Comparison of ENCODE assay signal across 1 cellular context in genomic region chr13:20505405-20506366, GRCh38.
A peak's percentile ranks its signal among the peaks of the same experiment; 100 is the strongest.
TF ChIP-seq lines count a peak whose summit lies in the region.

No MANE protein-coding gene starts in this region.

TF ChIP-seq in HepG2, 621 proteins besides CTCF, POLR2A, EP300 and RAD21 (continued from another document and continues in another):
- TF ChIP-seq POGK (CRISPR knock-in tag; conservative IDR thresholded peaks at IDR 0.05) = no peak
- TF ChIP-seq MED1 (CRISPR knock-in tag; IDR thresholded peaks at IDR 0.05) = peak; percentile 93
- TF ChIP-seq FOXK2 (IDR thresholded peaks at IDR 0.05) = peak; percentile 61; the same call in 1 of the 2 replicates
- TF ChIP-seq, protein P1, sequence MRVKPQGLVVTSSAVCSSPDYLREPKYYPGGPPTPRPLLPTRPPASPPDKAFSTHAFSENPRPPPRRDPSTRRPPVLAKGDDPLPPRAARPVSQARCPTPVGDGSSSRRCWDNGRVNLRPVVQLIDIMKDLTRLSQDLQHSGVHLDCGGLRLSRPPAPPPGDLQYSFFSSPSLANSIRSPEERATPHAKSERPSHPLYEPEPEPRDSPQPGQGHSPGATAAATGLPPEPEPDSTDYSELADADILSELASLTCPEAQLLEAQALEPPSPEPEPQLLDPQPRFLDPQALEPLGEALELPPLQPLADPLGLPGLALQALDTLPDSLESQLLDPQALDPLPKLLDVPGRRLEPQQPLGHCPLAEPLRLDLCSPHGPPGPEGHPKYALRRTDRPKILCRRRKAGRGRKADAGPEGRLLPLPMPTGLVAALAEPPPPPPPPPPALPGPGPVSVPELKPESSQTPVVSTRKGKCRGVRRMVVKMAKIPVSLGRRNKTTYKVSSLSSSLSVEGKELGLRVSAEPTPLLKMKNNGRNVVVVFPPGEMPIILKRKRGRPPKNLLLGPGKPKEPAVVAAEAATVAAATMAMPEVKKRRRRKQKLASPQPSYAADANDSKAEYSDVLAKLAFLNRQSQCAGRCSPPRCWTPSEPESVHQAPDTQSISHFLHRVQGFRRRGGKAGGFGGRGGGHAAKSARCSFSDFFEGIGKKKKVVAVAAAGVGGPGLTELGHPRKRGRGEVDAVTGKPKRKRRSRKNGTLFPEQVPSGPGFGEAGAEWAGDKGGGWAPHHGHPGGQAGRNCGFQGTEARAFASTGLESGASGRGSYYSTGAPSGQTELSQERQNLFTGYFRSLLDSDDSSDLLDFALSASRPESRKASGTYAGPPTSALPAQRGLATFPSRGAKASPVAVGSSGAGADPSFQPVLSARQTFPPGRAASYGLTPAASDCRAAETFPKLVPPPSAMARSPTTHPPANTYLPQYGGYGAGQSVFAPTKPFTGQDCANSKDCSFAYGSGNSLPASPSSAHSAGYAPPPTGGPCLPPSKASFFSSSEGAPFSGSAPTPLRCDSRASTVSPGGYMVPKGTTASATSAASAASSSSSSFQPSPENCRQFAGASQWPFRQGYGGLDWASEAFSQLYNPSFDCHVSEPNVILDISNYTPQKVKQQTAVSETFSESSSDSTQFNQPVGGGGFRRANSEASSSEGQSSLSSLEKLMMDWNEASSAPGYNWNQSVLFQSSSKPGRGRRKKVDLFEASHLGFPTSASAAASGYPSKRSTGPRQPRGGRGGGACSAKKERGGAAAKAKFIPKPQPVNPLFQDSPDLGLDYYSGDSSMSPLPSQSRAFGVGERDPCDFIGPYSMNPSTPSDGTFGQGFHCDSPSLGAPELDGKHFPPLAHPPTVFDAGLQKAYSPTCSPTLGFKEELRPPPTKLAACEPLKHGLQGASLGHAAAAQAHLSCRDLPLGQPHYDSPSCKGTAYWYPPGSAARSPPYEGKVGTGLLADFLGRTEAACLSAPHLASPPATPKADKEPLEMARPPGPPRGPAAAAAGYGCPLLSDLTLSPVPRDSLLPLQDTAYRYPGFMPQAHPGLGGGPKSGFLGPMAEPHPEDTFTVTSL (CRISPR knock-in tag; IDR thresholded peaks at IDR 0.05; ENCODE audit: borderline replicate concordance) = peak; percentile 86; the same call in 1 of the 2 replicates
- peak; percentile 34; the same call in 1 of the 2 replicates for TF ChIP-seq MEIS2 (CRISPR knock-in tag; IDR thresholded peaks at IDR 0.05)
- TF ChIP-seq ZNF350 (CRISPR knock-in tag; IDR thresholded peaks at IDR 0.05; ENCODE audit: borderline replicate concordance, low read depth) = peak; percentile 34; the same call in 1 of the 2 replicates
- TF ChIP-seq KAT7 (CRISPR knock-in tag; IDR thresholded peaks at IDR 0.05; ENCODE audit: borderline replicate concordance) = no peak
- TF ChIP-seq MED8 (CRISPR knock-in tag; IDR thresholded peaks at IDR 0.05; ENCODE audit: insufficient replicate concordance) = peak; percentile 70
- 0 out of 2 replicates have a peak, but pooled peaks have one; percentile 29 for TF ChIP-seq SMAD3 (CRISPR knock-in tag; IDR thresholded peaks at IDR 0.05)
- TF ChIP-seq TGIF2 (CRISPR knock-in tag; IDR thresholded peaks at IDR 0.05) = 0 out of 2 replicates have a peak, but pooled peaks have one; percentile 39
- TF ChIP-seq NFIB (CRISPR knock-in tag; IDR thresholded peaks at IDR 0.05; ENCODE audit: borderline replicate concordance) = no peak
- peak; percentile 84; the same call in 1 of the 2 replicates for TF ChIP-seq ZNF414 (CRISPR knock-in tag; IDR thresholded peaks at IDR 0.05)
- TF ChIP-seq, protein P2, sequence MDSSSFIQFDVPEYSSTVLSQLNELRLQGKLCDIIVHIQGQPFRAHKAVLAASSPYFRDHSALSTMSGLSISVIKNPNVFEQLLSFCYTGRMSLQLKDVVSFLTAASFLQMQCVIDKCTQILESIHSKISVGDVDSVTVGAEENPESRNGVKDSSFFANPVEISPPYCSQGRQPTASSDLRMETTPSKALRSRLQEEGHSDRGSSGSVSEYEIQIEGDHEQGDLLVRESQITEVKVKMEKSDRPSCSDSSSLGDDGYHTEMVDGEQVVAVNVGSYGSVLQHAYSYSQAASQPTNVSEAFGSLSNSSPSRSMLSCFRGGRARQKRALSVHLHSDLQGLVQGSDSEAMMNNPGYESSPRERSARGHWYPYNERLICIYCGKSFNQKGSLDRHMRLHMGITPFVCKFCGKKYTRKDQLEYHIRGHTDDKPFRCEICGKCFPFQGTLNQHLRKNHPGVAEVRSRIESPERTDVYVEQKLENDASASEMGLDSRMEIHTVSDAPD (CRISPR knock-in tag; IDR thresholded peaks at IDR 0.05) = 0 out of 2 replicates have a peak, but pooled peaks have one; percentile 56
- TF ChIP-seq HMGXB4 (CRISPR knock-in tag; IDR thresholded peaks at IDR 0.05; ENCODE audit: borderline replicate concordance in 1 of 2, low read depth in 1 of 2) = peak in 1 of 2 experiments; percentile 30; a peak in 1 of 4 replicates
- TF ChIP-seq, protein P3, sequence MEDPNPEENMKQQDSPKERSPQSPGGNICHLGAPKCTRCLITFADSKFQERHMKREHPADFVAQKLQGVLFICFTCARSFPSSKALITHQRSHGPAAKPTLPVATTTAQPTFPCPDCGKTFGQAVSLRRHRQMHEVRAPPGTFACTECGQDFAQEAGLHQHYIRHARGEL (CRISPR knock-in tag; IDR thresholded peaks at IDR 0.05) = no peak
- 0 out of 2 replicates have a peak, but pooled peaks have one; percentile 33 for TF ChIP-seq KAT8 (CRISPR knock-in tag; IDR thresholded peaks at IDR 0.05)
- TF ChIP-seq ZNF572 (CRISPR knock-in tag; IDR thresholded peaks at IDR 0.05) = no peak
- peak; percentile 75 for TF ChIP-seq IRF2 (CRISPR knock-in tag; IDR thresholded peaks at IDR 0.05)
- peak; percentile 82; the same call in 1 of the 2 replicates for TF ChIP-seq JUN (CRISPR knock-in tag; IDR thresholded peaks at IDR 0.05)
- no peak for TF ChIP-seq E2F2 (CRISPR knock-in tag; IDR thresholded peaks at IDR 0.05; ENCODE audit: borderline replicate concordance)
- TF ChIP-seq ZBTB4 (CRISPR knock-in tag; IDR thresholded peaks at IDR 0.05; ENCODE audit: borderline replicate concordance) = peak; percentile 80; the same call in 1 of the 2 replicates
- TF ChIP-seq, protein P4, sequence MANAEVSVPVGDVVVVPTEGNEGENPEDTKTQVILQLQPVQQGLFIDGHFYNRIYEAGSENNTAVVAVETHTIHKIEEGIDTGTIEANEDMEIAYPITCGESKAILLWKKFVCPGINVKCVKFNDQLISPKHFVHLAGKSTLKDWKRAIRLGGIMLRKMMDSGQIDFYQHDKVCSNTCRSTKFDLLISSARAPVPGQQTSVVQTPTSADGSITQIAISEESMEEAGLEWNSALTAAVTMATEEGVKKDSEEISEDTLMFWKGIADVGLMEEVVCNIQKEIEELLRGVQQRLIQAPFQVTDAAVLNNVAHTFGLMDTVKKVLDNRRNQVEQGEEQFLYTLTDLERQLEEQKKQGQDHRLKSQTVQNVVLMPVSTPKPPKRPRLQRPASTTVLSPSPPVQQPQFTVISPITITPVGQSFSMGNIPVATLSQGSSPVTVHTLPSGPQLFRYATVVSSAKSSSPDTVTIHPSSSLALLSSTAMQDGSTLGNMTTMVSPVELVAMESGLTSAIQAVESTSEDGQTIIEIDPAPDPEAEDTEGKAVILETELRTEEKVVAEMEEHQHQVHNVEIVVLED (CRISPR knock-in tag; IDR thresholded peaks at IDR 0.05; ENCODE audit: borderline replicate concordance) = no peak
- no peak for TF ChIP-seq CBX5 (CRISPR knock-in tag; IDR thresholded peaks at IDR 0.05; ENCODE audit: borderline replicate concordance)
- TF ChIP-seq, protein P5, sequence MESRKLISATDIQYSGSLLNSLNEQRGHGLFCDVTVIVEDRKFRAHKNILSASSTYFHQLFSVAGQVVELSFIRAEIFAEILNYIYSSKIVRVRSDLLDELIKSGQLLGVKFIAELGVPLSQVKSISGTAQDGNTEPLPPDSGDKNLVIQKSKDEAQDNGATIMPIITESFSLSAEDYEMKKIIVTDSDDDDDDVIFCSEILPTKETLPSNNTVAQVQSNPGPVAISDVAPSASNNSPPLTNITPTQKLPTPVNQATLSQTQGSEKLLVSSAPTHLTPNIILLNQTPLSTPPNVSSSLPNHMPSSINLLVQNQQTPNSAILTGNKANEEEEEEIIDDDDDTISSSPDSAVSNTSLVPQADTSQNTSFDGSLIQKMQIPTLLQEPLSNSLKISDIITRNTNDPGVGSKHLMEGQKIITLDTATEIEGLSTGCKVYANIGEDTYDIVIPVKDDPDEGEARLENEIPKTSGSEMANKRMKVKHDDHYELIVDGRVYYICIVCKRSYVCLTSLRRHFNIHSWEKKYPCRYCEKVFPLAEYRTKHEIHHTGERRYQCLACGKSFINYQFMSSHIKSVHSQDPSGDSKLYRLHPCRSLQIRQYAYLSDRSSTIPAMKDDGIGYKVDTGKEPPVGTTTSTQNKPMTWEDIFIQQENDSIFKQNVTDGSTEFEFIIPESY (CRISPR knock-in tag; IDR thresholded peaks at IDR 0.05) = peak; percentile 2; the same call in 1 of the 2 replicates
- no peak for TF ChIP-seq ZNF383 (CRISPR knock-in tag; IDR thresholded peaks at IDR 0.05; ENCODE audit: borderline replicate concordance)
- peak; percentile 66; the same call in 1 of the 2 replicates for TF ChIP-seq ZMYM3 (CRISPR knock-in tag; IDR thresholded peaks at IDR 0.05)
- 0 out of 2 replicates have a peak, but pooled peaks have one; percentile 47 for TF ChIP-seq ZNF709 (CRISPR knock-in tag; IDR thresholded peaks at IDR 0.05)
- peak; percentile 82 for TF ChIP-seq RARA (CRISPR knock-in tag; IDR thresholded peaks at IDR 0.05)
